ENCODE assay signal across 1 cellular context in genomic region chr7:38283107-38283506, GRCh38.
TF ChIP-seq lines count a peak whose summit lies in the region.

No MANE protein-coding gene starts in this region.

TF ChIP-seq in K562, 482 proteins besides CTCF, POLR2A, EP300 and RAD21:
- TF ChIP-seq ZBTB40 (IDR thresholded peaks at IDR 0.05): no peak
- TF ChIP-seq ZBTB40 (CRISPR knock-in tag; IDR thresholded peaks at IDR 0.05): no peak
- peak; percentile 26 for TF ChIP-seq MEIS2 (IDR thresholded peaks at IDR 0.05; ENCODE audit: partially characterized antibody)
- TF ChIP-seq PBX2 (CRISPR knock-in tag; IDR thresholded peaks at IDR 0.05; ENCODE audit: low read depth): no peak
- 0 out of 2 replicates have a peak, but pooled peaks have one; percentile 30 for TF ChIP-seq PBX2 (tag; conservative IDR thresholded peaks at IDR 0.05; ENCODE audit: low read depth)
- 0 out of 2 replicates have a peak, but pooled peaks have one; percentile 42 for TF ChIP-seq FOSL1 (tag; conservative IDR thresholded peaks at IDR 0.05)
- no peak for TF ChIP-seq MLX (CRISPR knock-in tag; conservative IDR thresholded peaks at IDR 0.05)
